In genomic region chr18:41064916-41065315, GRCh38 we compare ENCODE assay signal across 29 cellular contexts.
DNase-seq lines count a peak whose midpoint lies in the region; ATAC-seq, FAIRE-seq and TF ChIP-seq lines count a peak whose summit lies in the region.
"Had no signal": no experiment of that assay in that cellular context is flagged by ENCODE, and none has a peak within 500 bp of the region (broad histone marks: within the 10 kb centered on the region; RNA-seq: fewer than 3 reads in every experiment).

No MANE protein-coding gene starts in this region.

- POLR2A ChIA-PET in WTC11 (lab: Charles Lee) = no interaction called here

- FAIRE-seq in D721Med (lab: Jason Lieb, UNC) = peak; percentile 46
- FAIRE-seq in endometrium (lab: Jason Lieb, UNC) = peak; percentile 8
- no peak for FAIRE-seq in HTR-8/SVneo (lab: Jason Lieb, UNC)
- FAIRE-seq: A549 had no signal

- ATAC-seq in WTC11 (no peak), SK-N-SH treated with all-trans-retinoic acid at 6 μM for 48 hours (no peak)
- ATAC-seq: A549; CD8-positive, alpha-beta T cell had no signal

- no peaks in the 10 kb centered on the region for H3K9me3 Mint-ChIP-seq in WTC11
- H3K9me3 Mint-ChIP-seq: CD14-positive monocyte had no signal

- H3K27me3 Mint-ChIP-seq in WTC11 (ENCODE audit: low read depth) = no peaks in the 10 kb centered on the region
- H3K27me3 Mint-ChIP-seq: B cell; CD4-positive, alpha-beta memory T cell; CD4-positive, alpha-beta T cell; CD4-positive, CD25-positive, alpha-beta regulatory T cell; CD8-positive, alpha-beta memory T cell had no signal

- no peak overlapping the region for H3K4me3 Mint-ChIP-seq in WTC11
- H3K4me3 Mint-ChIP-seq: B cell; CD14-positive monocyte; CD4-positive, alpha-beta memory T cell; CD4-positive, alpha-beta T cell; CD4-positive, CD25-positive, alpha-beta regulatory T cell; CD8-positive, alpha-beta memory T cell; CD8-positive, alpha-beta T cell had no signal

- H3K4me1 Mint-ChIP-seq in WTC11 = no peaks in the 10 kb centered on the region
- H3K4me1 Mint-ChIP-seq: B cell; CD14-positive monocyte; CD4-positive, alpha-beta memory T cell; CD4-positive, CD25-positive, alpha-beta regulatory T cell; CD8-positive, alpha-beta memory T cell had no signal

- H3K36me3 Mint-ChIP-seq in WTC11 = no peaks in the 10 kb centered on the region
- H3K36me3 Mint-ChIP-seq: CD14-positive monocyte; CD4-positive, alpha-beta memory T cell; CD4-positive, CD25-positive, alpha-beta regulatory T cell; CD8-positive, alpha-beta memory T cell; CD8-positive, alpha-beta T cell had no signal

- CTCF ChIA-PET in WTC11 (lab: Charles Lee) = no interaction called here

- H3K27ac Mint-ChIP-seq in WTC11 = no peak overlapping the region
- H3K27ac Mint-ChIP-seq: B cell; CD14-positive monocyte; CD4-positive, alpha-beta memory T cell; CD4-positive, alpha-beta T cell; CD4-positive, CD25-positive, alpha-beta regulatory T cell; CD8-positive, alpha-beta memory T cell; CD8-positive, alpha-beta T cell had no signal

- TF ChIP-seq CTCF in D721Med (IDR thresholded peaks at IDR 0.05; ENCODE audit: insufficient read depth, missing control alignments) = no peak
- TF ChIP-seq CTCF in WTC11 (IDR thresholded peaks at IDR 0.05) = no peak

- DNase-seq in D721Med (ENCODE audit: insufficient read length, low spot score) (no peak), WTC11 (ENCODE audit: low spot score) (no peak), NCI-H345 (lab: John Stamatoyannopoulos, UW) (no peak), HTR-8/SVneo (ENCODE audit: insufficient read length, low spot score) (no peak)
- DNase-seq: 8988T; ACHN; AML-193; BE2C; C1 segment of cervical spinal cord; Caco-2; Calu3; CD4-positive, alpha-beta memory T cell; CD4-positive, alpha-beta T cell; CD4-positive, CD25-positive, alpha-beta regulatory T cell; CD8-positive, alpha-beta memory T cell; CD8-positive, alpha-beta T cell; COR-L47; DMS 273 treated with DMSO at 0.1 percent for 48 hours; DMS153; DMS53; DMS79; DMS79 treated with DMSO at 0.1 percent for 48 hours; DND-41; EL had no signal

TF ChIP-seq in WTC11, 78 proteins besides CTCF, POLR2A, EP300 and RAD21:
- TF ChIP-seq HMGA2 (CRISPR knock-in tag; IDR thresholded peaks at IDR 0.05) = peak; percentile 99
- no peak for TF ChIP-seq E2F4 (CRISPR knock-in tag; IDR thresholded peaks at IDR 0.05; ENCODE audit: borderline replicate concordance, low read depth)

TF ChIP-seq in SK-N-SH treated with all-trans-retinoic acid at 6 μM for 48 hours, 23 proteins besides CTCF, POLR2A, EP300 and RAD21:
- TF ChIP-seq POU6F1 (CRISPR knock-in tag; IDR thresholded peaks at IDR 0.05; ENCODE audit: borderline replicate concordance, low read depth) (no peak), ZFP30 (CRISPR knock-in tag; IDR thresholded peaks at IDR 0.05) (no peak), ISL1 (CRISPR knock-in tag; IDR thresholded peaks at IDR 0.05) (no peak), CSDC2 (CRISPR knock-in tag; IDR thresholded peaks at IDR 0.05) (no peak), ZNF70 (CRISPR knock-in tag; IDR thresholded peaks at IDR 0.05) (no peak), PPARA (CRISPR knock-in tag; IDR thresholded peaks at IDR 0.05; ENCODE audit: borderline replicate concordance) (no peak), ZC3H10 (CRISPR knock-in tag; IDR thresholded peaks at IDR 0.05) (no peak), TCF4 (CRISPR knock-in tag; IDR thresholded peaks at IDR 0.05; ENCODE audit: borderline replicate concordance) (no peak)
TF ChIP-seq in SK-N-SH treated with all-trans-retinoic acid at 6 μM for 48 hours: peak in this region for 0.
